In the genomic region with DNA sequence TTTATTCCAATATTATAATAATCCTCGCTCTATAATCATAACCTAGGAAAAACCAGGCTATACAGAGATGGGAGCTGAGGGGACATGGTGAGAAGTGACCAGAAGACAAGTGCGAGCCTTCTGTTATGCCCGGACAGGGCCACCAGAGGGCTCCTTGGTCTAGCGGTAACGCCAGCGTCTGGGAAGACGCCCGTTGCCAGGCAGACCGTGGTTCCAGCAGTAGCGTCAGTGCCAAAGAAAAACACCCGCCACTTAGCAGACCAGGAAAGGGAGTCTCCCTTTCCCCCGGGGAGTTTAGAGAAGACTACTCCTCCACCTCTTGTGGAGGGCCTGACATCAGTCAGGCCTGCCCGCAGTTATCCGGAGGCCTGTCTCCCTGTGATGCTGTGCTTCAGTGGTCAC, we compare ENCODE assay signal across 9 cellular contexts. TPM values are rescaled to one million over a fixed set of nuclear protein-coding genes. Genes with fewer than 3 reads are reported as not detected.
DNase-seq lines count a peak whose midpoint lies in the region; ATAC-seq and TF ChIP-seq lines count a peak whose summit lies in the region.
"Not testable (repeated sequence)": the region's sequence is repeated elsewhere in the genome, so short reads cannot be mapped to it uniquely, and the experiment has no call there.
"Had no signal": no experiment of that assay in that cellular context is flagged by ENCODE, and none has a peak within 500 bp of the region (broad histone marks: within the 10 kb centered on the region; RNA-seq: fewer than 3 reads in every experiment).

No MANE protein-coding gene starts in this region.

- TF ChIP-seq CTCF in AG04449 (IDR thresholded peaks at IDR 0.05; ENCODE audit: insufficient read depth, low read length, missing control alignments), result peak; percentile 36
- peak; percentile 45 for TF ChIP-seq CTCF in GM10266 (IDR thresholded peaks at IDR 0.05; ENCODE audit: control insufficient read depth, insufficient read depth, low read depth, missing control alignments)
- TF ChIP-seq CTCF in NB4 (IDR thresholded peaks at IDR 0.05; ENCODE audit: low read depth, low read length), result peak; percentile 41
- TF ChIP-seq CTCF in psoas muscle (IDR thresholded peaks at IDR 0.05), result peak; percentile 76

- H3K9me3 ChIP-seq in psoas muscle, result not testable (repeated sequence)

- H3K36me3 ChIP-seq in psoas muscle (ENCODE audit: insufficient read depth in 1 of 2, low read depth in 1 of 2), result not testable (repeated sequence)

- not testable (repeated sequence) for H3K4me1 ChIP-seq in psoas muscle

- intact Hi-C loops in psoas muscle (cut with DNase I), result loop anchor here in 1 of 2 donors (2.0 kb wide), 1 partner anchor 42 kb away; no protein-coding TSS in a partner anchor

- peak overlapping the region; percentile 13 for H3K27ac ChIP-seq in epithelial cell of prostate
- H3K27ac ChIP-seq in psoas muscle, result not testable (repeated sequence)

- not testable (repeated sequence) for DNase-seq in AG04449 (ENCODE audit: low read depth, low spot score); GM10266 (ENCODE audit: extremely low spot score); epithelial cell of prostate (ENCODE audit: low read depth, low spot score)
- DNase-seq in NB4 (ENCODE audit: low read depth), result peak; percentile 58
- peak; percentile 84 for DNase-seq in RPMI7951 (ENCODE audit: low read depth)
- peak; percentile 41 for DNase-seq in activated naive CD4-positive, alpha-beta T cell treated with Interleukin-2 at 50 U/mL for 16 hours
- peak; percentile 65 for DNase-seq in kidney tubule cell (ENCODE audit: low spot score)
- peak; percentile 70 to 86 for DNase-seq in psoas muscle

- TF ChIP-seq POLR2A in NB4 (IDR thresholded peaks at IDR 0.05; ENCODE audit: extremely low read depth, insufficient read length), result not testable (repeated sequence)

- not testable (repeated sequence) for H3K4me3 ChIP-seq in AG04449 (ENCODE audit: low read depth, low read length); NB4 (ENCODE audit: low read depth, low read length); psoas muscle

- POLR2A ChIA-PET in AG04449 (lab: Yijun Ruan, JAX), result not testable (repeated sequence)

- not testable (repeated sequence) for H3K27me3 ChIP-seq in psoas muscle (ENCODE audit: insufficient read depth in 3 of 3, low read length in 2 of 3)

- peak in 2 of 4 donors; percentile 46 to 67 for ATAC-seq in psoas muscle

- WGBS in psoas muscle, 3 donors, result 9 to 14% (median 9%) methylated on average over 14 of the region's 14 CpGs

- CTCF ChIA-PET in AG04449 (lab: Yijun Ruan, JAX), result interaction anchor here (0.8 to 9.5 kb wide), 23 partner anchors 8 to 284 kb away, joined by 3 to 175 read pairs (median 5); a partner anchor contains a TSS

RNA-seq across cellular contexts. Expression of a gene that starts 30.5 kb away (rescaled TPM):
- total RNA-seq in RPMI7951 (2014; rRNA removed; shearing (Covaris generic)), result 142 and 174 TPM in 2 replicates
- 1 to 10 TPM; 3.5 to 4.9 (median 4.0) TPM for total RNA-seq in psoas muscle
- polyA plus RNA-seq in psoas muscle, result 10 to 100 TPM in 1 of 3 donors, 1 to 10 TPM in 2; 2.3 to 12.4 (median 4.9) TPM

RNA-seq across cellular contexts. Expression of a gene that starts 56.6 kb away (rescaled TPM):
- under 0.01 and 0.10 TPM in 2 replicates for total RNA-seq in RPMI7951 (2014; rRNA removed; shearing (Covaris generic))
- under 1 TPM in 1 of 4 donors, not detected in 3; 0.06 TPM for total RNA-seq in psoas muscle
- under 1 TPM in 1 of 3 donors, not detected in 2; 0.13 TPM for polyA plus RNA-seq in psoas muscle
- polyA plus RNA-seq: CD8-positive, alpha-beta memory T cell had no signal

Comparison
In these comparisons a context has a peak if more than half of its experiments do, and no peak if none do; other contexts are left out.
1. RNA of a gene that starts 30.5 kb away (total RNA-seq): 142 to 174 TPM in RPMI7951; 3.5 to 4.9 TPM in psoas muscle; every median in the first group is over 10 times any median in the second.
2. Peak in every context shown above with its lines, with median percentiles within 50 percentile points of each other: CTCF ChIP-seq.